Comparison of ENCODE assay signal across 26 cellular contexts in the genomic region with DNA sequence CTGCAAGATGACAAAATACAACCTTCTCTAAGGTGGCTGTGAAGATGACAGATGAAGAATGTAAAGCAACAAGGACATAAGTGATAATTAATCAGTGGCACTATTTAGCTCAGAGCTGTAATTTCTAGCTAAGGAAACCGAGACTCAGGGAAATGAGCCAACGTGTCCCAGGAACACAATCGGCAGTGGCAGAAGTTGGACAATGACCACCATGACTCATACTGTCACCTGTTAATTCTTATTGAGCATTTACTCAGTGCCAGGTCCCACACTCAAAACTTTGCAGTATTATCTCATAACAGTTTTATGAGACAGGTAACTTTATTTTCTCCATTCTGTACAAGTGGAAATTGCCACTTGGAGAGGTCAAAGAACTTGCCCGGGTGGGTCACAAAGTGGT. TPM values are rescaled to one million over a fixed set of nuclear protein-coding genes. Genes with fewer than 3 reads are reported as not detected.
"Had no signal": no experiment of that assay in that cellular context is flagged by ENCODE, and none has a peak within 500 bp of the region (broad histone marks: within the 10 kb centered on the region; RNA-seq: fewer than 3 reads in every experiment).

No MANE protein-coding gene starts in this region.

- ATAC-seq: activated CD4-positive, alpha-beta T cell treated with anti-CD3 and anti-CD28 coated beads for 36 hours; body of pancreas; esophagus mucosa; foreskin keratinocyte; naive thymus-derived CD4-positive, alpha-beta T cell; sciatic nerve; stimulated activated effector memory CD8-positive, alpha-beta T cell treated with anti-CD3 and anti-CD28 coated beads, Interleukin-12 subunit alpha, Interleukin-12 subunit beta, amount 100 ng/mL, for 72 hours had no signal

- H3K27ac ChIP-seq: adrenal gland, body of pancreas, foreskin keratinocyte, ovary, tibial artery had no signal

- DNase-seq: activated CD4-positive, alpha-beta T cell treated with anti-CD3 and anti-CD28 coated beads for 36 hours; activated CD4-positive, alpha-beta T cell treated with anti-CD3 and anti-CD28 coated beads, Interleukin-2, amount 50 U/mL, for 4 hours; activated CD4-positive, CD25-positive, alpha-beta regulatory T cell; activated effector memory CD4-positive, alpha-beta T cell treated with Interleukin-2 at 50 U/mL for 16 hours; activated naive CD4-positive, alpha-beta T cell treated with Interleukin-2 at 50 U/mL for 16 hours; activated naive CD8-positive, alpha-beta T cell treated with anti-CD3 and anti-CD28 coated beads for 36 hours; activated T-cell treated with anti-CD3 and anti-CD28 coated beads for 4 hours; aorta; body of pancreas; caudate nucleus; cortex of kidney; foreskin keratinocyte; naive thymus-derived CD4-positive, alpha-beta T cell; ovary; small intestine; stimulated activated CD4-positive, alpha-beta T cell treated with anti-CD3 and anti-CD28 coated beads, Interleukin-4, amount 100 ng/mL, for 24 hours; T-helper 1 cell; tibial artery had no signal

- H3K36me3 Mint-ChIP-seq: activated naive CD8-positive, alpha-beta T cell treated with anti-CD3 and anti-CD28 coated beads for 36 hours; stimulated activated effector memory CD8-positive, alpha-beta T cell treated with anti-CD3 and anti-CD28 coated beads, Interleukin-12 subunit alpha, Interleukin-12 subunit beta, amount 100 ng/mL, for 72 hours had no signal

- H3K36me3 ChIP-seq: adrenal gland, ovary had no signal

- H3K9me3 ChIP-seq: adrenal gland, body of pancreas, ovary, tibial artery had no signal

- H3K27me3 ChIP-seq: adrenal gland, body of pancreas, foreskin keratinocyte, ovary, tibial artery had no signal

- H3K4me3 ChIP-seq: adrenal gland, body of pancreas, ovary, tibial artery had no signal

- H3K9me3 Mint-ChIP-seq: activated naive CD8-positive, alpha-beta T cell treated with anti-CD3 and anti-CD28 coated beads for 36 hours; stimulated activated effector memory CD8-positive, alpha-beta T cell treated with anti-CD3 and anti-CD28 coated beads, Interleukin-12 subunit alpha, Interleukin-12 subunit beta, amount 100 ng/mL, for 72 hours; stimulated activated naive CD8-positive, alpha-beta T cell treated with anti-CD3 and anti-CD28 coated beads, Interleukin-15, Interleukin-2, amounts not matched to agents 100 ng/mL and 50 ng/mL, for 24 hours; T-helper 2 cell treated with Interferon-gamma antibody and Interleukin-4, amounts not matched to agents 5 μg/mL and 100 μg/mL, for 36 hours had no signal

- H3K4me1 ChIP-seq: adrenal gland, body of pancreas had no signal

- H3K27ac Mint-ChIP-seq: activated CD4-positive, alpha-beta T cell treated with anti-CD3 and anti-CD28 coated beads for 36 hours; activated naive CD8-positive, alpha-beta T cell treated with anti-CD3 and anti-CD28 coated beads for 36 hours; mesothelial cell of epicardium; naive thymus-derived CD4-positive, alpha-beta T cell; progenitor cell of endocrine pancreas; stimulated activated effector memory CD8-positive, alpha-beta T cell treated with anti-CD3 and anti-CD28 coated beads, Interleukin-12 subunit alpha, Interleukin-12 subunit beta, amount 100 ng/mL, for 72 hours; stimulated activated naive CD8-positive, alpha-beta T cell treated with anti-CD3 and anti-CD28 coated beads, Interleukin-15, Interleukin-2, amounts not matched to agents 100 ng/mL and 50 ng/mL, for 24 hours; T-helper 2 cell treated with Interferon-gamma antibody and Interleukin-4, amounts not matched to agents 5 μg/mL and 100 μg/mL, for 36 hours had no signal

- FAIRE-seq: small intestine had no signal

RNA-seq across cellular contexts. Expression of a gene that starts 55.8 kb away (rescaled TPM):
- total RNA-seq: activated naive CD8-positive, alpha-beta T cell treated with anti-CD3 and anti-CD28 coated beads for 36 hours; foreskin keratinocyte; naive thymus-derived CD4-positive, alpha-beta T cell had no signal
- polyA plus RNA-seq: naive thymus-derived CD4-positive, alpha-beta T cell had no signal
